ENCODE assay signal across 12 cellular contexts in genomic region chr10:79454259-79454658, GRCh38.
DNase-seq lines count a peak whose midpoint lies in the region; ATAC-seq, FAIRE-seq and TF ChIP-seq lines count a peak whose summit lies in the region.
"Had no signal": no experiment of that assay in that cellular context is flagged by ENCODE, and none has a peak within 500 bp of the region (broad histone marks: within the 10 kb centered on the region; RNA-seq: fewer than 3 reads in every experiment).

No MANE protein-coding gene starts in this region.

- H3K9ac ChIP-seq in parathyroid adenoma = no peak overlapping the region

- H3K79me2 ChIP-seq in parathyroid adenoma = no peaks in the 10 kb centered on the region

- DNase-seq in AG10803 (ENCODE audit: low read depth) (peak; percentile 92), RCC 7860 (ENCODE audit: low spot score) (peak; percentile 42), fibroblast of mammary gland (ENCODE audit: low read depth) (peak; percentile 93), SW 1271 (lab: John Stamatoyannopoulos, UW) (no peak), SKM-1 (lab: John Stamatoyannopoulos, UW; ENCODE audit: unreplicated experiment) (no peak), NOMO-1 treated with dmso at 0.1 percent for 144 hours (lab: John Stamatoyannopoulos, UW; ENCODE audit: unreplicated experiment) (no peak)
- DNase-seq: activated CD4-positive, alpha-beta T cell treated with anti-CD3 and anti-CD28 coated beads, Interleukin-2, amount 50 U/mL, for 1 hour; CD4-positive, CD25-positive, alpha-beta regulatory T cell; NCI-H1105 treated with DMSO at 0.1 percent for 48 hours; NCI-H748 treated with DMSO at 0.1 percent for 48 hours had no signal

- no peaks in the 10 kb centered on the region for H3K36me3 ChIP-seq in parathyroid adenoma (ENCODE audit: control insufficient read depth, insufficient read depth, low read length)

- H3K9me3 ChIP-seq in parathyroid adenoma (ENCODE audit: control insufficient read depth, low read length) = no peaks in the 10 kb centered on the region

- H3K27me3 ChIP-seq in parathyroid adenoma (ENCODE audit: control insufficient read depth, insufficient read depth, low read length) = no peaks in the 10 kb centered on the region

- peak; percentile 53 for FAIRE-seq in RCC 7860 (lab: Jason Lieb, UNC)

- ATAC-seq in HG03095 (IDR thresholded peaks at IDR 0.05; ENCODE audit: unreplicated experiment) = no peak

- TF ChIP-seq CTCF in AG10803 (conservative IDR thresholded peaks at IDR 0.05; ENCODE audit: low read length) (no peak), fibroblast of mammary gland (conservative IDR thresholded peaks at IDR 0.05; ENCODE audit: control insufficient read depth, insufficient read depth, low read depth, low read length) (no peak), parathyroid adenoma (IDR thresholded peaks at IDR 0.05) (no peak)

- peak overlapping the region; percentile 39 for H2AFZ ChIP-seq in parathyroid adenoma

- no peak overlapping the region for H3K4me3 ChIP-seq in AG10803 (ENCODE audit: low read length)
- no peak overlapping the region for H3K4me3 ChIP-seq in fibroblast of mammary gland (ENCODE audit: control insufficient read depth, low read depth, low read length)
- H3K4me3 ChIP-seq in parathyroid adenoma (ENCODE audit: low read depth, low read length) = no peak overlapping the region

- H3K4me1 ChIP-seq in parathyroid adenoma = peaks cover 7% of the 10 kb centered on the region

- H3K4me2 ChIP-seq in parathyroid adenoma (ENCODE audit: low read length) = no peak overlapping the region

- no peak overlapping the region for H3K27ac ChIP-seq in parathyroid adenoma

Comparison
In these comparisons a context has a peak if more than half of its experiments do, and no peak if none do; other contexts are left out.
1. DNase-seq: peak in AG10803 (single experiment), RCC 7860 (single experiment) and fibroblast of mammary gland (single experiment); none in SW 1271 (0 of 2), SKM-1 (single experiment) and NOMO-1 treated with dmso at 0.1 percent for 144 hours (single experiment).